In genomic region chr7:134041477-134041876, GRCh38 we compare ENCODE assay signal across 23 cellular contexts.
DNase-seq lines count a peak whose midpoint lies in the region; ATAC-seq, FAIRE-seq and TF ChIP-seq lines count a peak whose summit lies in the region.
"Had no signal": no experiment of that assay in that cellular context is flagged by ENCODE, and none has a peak within 500 bp of the region (broad histone marks: within the 10 kb centered on the region; RNA-seq: fewer than 3 reads in every experiment).

No MANE protein-coding gene starts in this region.

- peak overlapping the region in 1 of 2 experiments; percentile 91; a peak in 2 of 4 replicates for H3K27ac ChIP-seq in SK-N-SH (ENCODE audit: low read depth in 2 of 2, low read length in 1 of 2)
- no peak overlapping the region for H3K27ac ChIP-seq in pancreas
- no peak overlapping the region for H3K27ac ChIP-seq in esophagus squamous epithelium
- H3K27ac ChIP-seq: 22Rv1, A549, BLaER1 had no signal

- no peak for ATAC-seq in pancreas
- ATAC-seq in left ventricle myocardium superior: no peak
- ATAC-seq: A549, GM12878 had no signal

- no peak overlapping the region for H2AFZ ChIP-seq in SK-N-SH (ENCODE audit: low read depth)

- H4K20me1 ChIP-seq in SK-N-SH (ENCODE audit: insufficient read depth): no peaks in the 10 kb centered on the region
- H4K20me1 ChIP-seq: BLaER1 had no signal

- TF ChIP-seq CTCF in SK-N-SH (IDR thresholded peaks at IDR 0.05) (no peak), pancreas (IDR thresholded peaks at IDR 0.05) (no peak), esophagus squamous epithelium (IDR thresholded peaks at IDR 0.05) (no peak)

- H3K36me3 ChIP-seq in SK-N-SH (replicated peaks in 1 of 2; ENCODE audit: control insufficient read depth in 1 of 2, insufficient read depth in 2 of 2, low read length in 1 of 2): peaks cover 0 to 5% of the 10 kb centered on the region in 2 experiments
- H3K36me3 ChIP-seq in pancreas: no peaks in the 10 kb centered on the region
- no peaks in the 10 kb centered on the region for H3K36me3 ChIP-seq in esophagus squamous epithelium
- H3K36me3 ChIP-seq: BE2C, BLaER1 had no signal

- CTCF ChIA-PET in SK-N-SH (lab: Yijun Ruan, JAX): interaction anchor here (1.0 to 3.5 kb wide), 7 partner anchors 10 to 100 kb away, joined by 3 to 13 read pairs (median 7); no protein-coding TSS in a partner anchor

- TF ChIP-seq RAD21 in SK-N-SH (IDR thresholded peaks at IDR 0.05; ENCODE audit: low read length): no peak

- intact Hi-C loops in pancreas (cut with DNase I): no loop called here
- intact Hi-C loops in esophagus squamous epithelium (cut with DNase I): no loop called here
- intact Hi-C loops in left ventricle myocardium superior (cut with micrococcal nuclease): no loop called here

- H3K4me3 ChIP-seq in SK-N-SH (ENCODE audit: low read depth in 2 of 2, low read length in 1 of 2) (no peak overlapping the region), pancreas (no peak overlapping the region), esophagus squamous epithelium (no peak overlapping the region)
- H3K4me3 ChIP-seq: A549, BLaER1, GM12878 had no signal

- H3K9me3 ChIP-seq in SK-N-SH (no peaks in the 10 kb centered on the region), pancreas (no peaks in the 10 kb centered on the region), esophagus squamous epithelium (no peaks in the 10 kb centered on the region)
- H3K9me3 ChIP-seq: A549, BE2C, BLaER1 had no signal

- FAIRE-seq in colon (lab: Jason Lieb, UNC) (peak; percentile 45), pancreas (lab: Jason Lieb, UNC) (peak; percentile 47)
- FAIRE-seq: GM12878, GM18507 had no signal

- no peak for TF ChIP-seq POLR2A in esophagus squamous epithelium (IDR thresholded peaks at IDR 0.05)

- H3K4me1 ChIP-seq in SK-N-SH (ENCODE audit: control insufficient read depth in 1 of 2, insufficient read depth in 2 of 2, low read depth in 1 of 2, low read length in 1 of 2) (peaks cover 0 to 25% of the 10 kb centered on the region in 2 experiments; a peak in 2 of 4 replicates), pancreas (no peaks in the 10 kb centered on the region), esophagus squamous epithelium (no peaks in the 10 kb centered on the region)
- H3K4me1 ChIP-seq: A549, BE2C, BLaER1 had no signal

- DNase-seq in SK-N-SH: no peak
- DNase-seq in pancreas: no peak
- no peak for DNase-seq in esophagus squamous epithelium (lab: John Stamatoyannopoulos, UW)
- no peak for DNase-seq in left ventricle myocardium superior
- DNase-seq: BE2C; C1 segment of cervical spinal cord; CD4-positive, alpha-beta memory T cell; CD4-positive, CD25-positive, alpha-beta regulatory T cell; CD8-positive, alpha-beta memory T cell; COR-L47; DMS 273 treated with DMSO at 0.1 percent for 48 hours; DMS153; DMS53; DMS79; DND-41; EL; GDM1 had no signal

- H3F3A ChIP-seq in SK-N-SH (replicated peaks; ENCODE audit: insufficient read depth): no peaks in the 10 kb centered on the region

- no peak overlapping the region for H3K4me2 ChIP-seq in SK-N-SH
- H3K4me2 ChIP-seq: A549, BLaER1 had no signal

- POLR2A ChIA-PET in SK-N-SH (lab: Yijun Ruan, JAX): no interaction called here

- no peaks in the 10 kb centered on the region for H3K9me2 ChIP-seq in SK-N-SH

- H3K9ac ChIP-seq in SK-N-SH: no peak overlapping the region
- H3K9ac ChIP-seq: BLaER1 had no signal

- H3K79me2 ChIP-seq in SK-N-SH (ENCODE audit: insufficient read depth): no peaks in the 10 kb centered on the region

- H3K27me3 ChIP-seq in SK-N-SH (ENCODE audit: insufficient read depth) (no peaks in the 10 kb centered on the region), pancreas (no peaks in the 10 kb centered on the region), esophagus squamous epithelium (no peaks in the 10 kb centered on the region)
- H3K27me3 ChIP-seq: BE2C, BLaER1 had no signal

- 0 out of 4 replicates have a peak, but pooled peaks of 1 of the 2 experiments have one; percentile 30 for TF ChIP-seq EP300 in SK-N-SH (IDR thresholded peaks at IDR 0.05; ENCODE audit: borderline replicate concordance in 1 of 2, low read depth in 1 of 2, low read length in 1 of 2)

TF ChIP-seq in SK-N-SH, 30 proteins besides CTCF, POLR2A, EP300 and RAD21:
- TF ChIP-seq GATA2 (CRISPR knock-in tag; IDR thresholded peaks at IDR 0.05) (peak; percentile 60), REST (IDR thresholded peaks at IDR 0.05; ENCODE audit: low read depth, low read length) (no peak)
